Comparison of ENCODE assay signal across 2 cellular contexts in genomic region chr1:204461331-204462228, GRCh38.
TF ChIP-seq lines count a peak whose summit lies in the region.

No MANE protein-coding gene starts in this region.

TF ChIP-seq in liver, 16 proteins besides CTCF, POLR2A, EP300 and RAD21:
- TF ChIP-seq REST (IDR thresholded peaks at IDR 0.05) (no peak), NR2F2 (IDR thresholded peaks at IDR 0.05) (peak; percentile 86)

TF ChIP-seq in HepG2, 621 proteins besides CTCF, POLR2A, EP300 and RAD21:
- TF ChIP-seq ZNF362 (CRISPR knock-in tag; IDR thresholded peaks at IDR 0.05; ENCODE audit: borderline replicate concordance) (no peak), DDIT3 (CRISPR knock-in tag; IDR thresholded peaks at IDR 0.05) (no peak), ZC3H13 (CRISPR knock-in tag; IDR thresholded peaks at IDR 0.05) (no peak), KDM1A (CRISPR knock-in tag; IDR thresholded peaks at IDR 0.05) (no peak), CBX1 (IDR thresholded peaks at IDR 0.05; ENCODE audit: low read depth) (no peak), ARID2 (CRISPR knock-in tag; IDR thresholded peaks at IDR 0.05; ENCODE audit: borderline replicate concordance) (no peak)
